9 cellular contexts compared by ENCODE assay signal in genomic region chr19:11481777-11482383, GRCh38. TPM values are rescaled to one million over a fixed set of nuclear protein-coding genes. Genes with fewer than 3 reads are reported as not detected.
DNase-seq lines count a peak whose midpoint lies in the region; ATAC-seq and TF ChIP-seq lines count a peak whose summit lies in the region.
"Had no signal": no experiment of that assay in that cellular context is flagged by ENCODE, and none has a peak within 500 bp of the region (broad histone marks: within the 10 kb centered on the region; RNA-seq: fewer than 3 reads in every experiment).

No MANE protein-coding gene starts in this region.

- DNase-seq in CD4-positive, alpha-beta T cell = peak; percentile 15 to 52 (median 36)
- DNase-seq in HUDEP-2 (lab: John Stamatoyannopoulos, UW; ENCODE audit: unreplicated experiment in 76 of 76) (peak in 75 of 76 experiments; percentile 50 to 98 (median 95)), OCI-LY7 (ENCODE audit: low spot score) (peak; percentile 93), activated T-cell treated with anti-CD3 and anti-CD28 coated beads for 4 hours (peak; percentile 46), fibroblast of lung (ENCODE audit: low read depth in 2 of 2) (peak; percentile 80), stomach (peak; percentile 45)

- CTCF ChIA-PET in CD4-positive, alpha-beta T cell (lab: Charles Lee) = interaction anchor here (0.6 to 1.8 kb wide), 18 partner anchors 8 to 412 kb away, joined by 3 to 28 read pairs (median 4); partner anchors contain the start of genes CCDC159, ELOF1, EPOR and ODAD3
- CTCF ChIA-PET in OCI-LY7 (lab: Charles Lee; ENCODE audit: unreplicated experiment) = interaction anchor here (1.2 to 1.6 kb wide), 4 partner anchors 30 to 105 kb away, joined by 6 to 11 read pairs (median 8); no protein-coding TSS in a partner anchor

- H3K9me2 ChIP-seq in OCI-LY7 (ENCODE audit: insufficient read depth, low read length) = no peaks in the 10 kb centered on the region

- peaks cover 8% of the 10 kb centered on the region for H3K36me3 Mint-ChIP-seq in CD4-positive, alpha-beta T cell (ENCODE audit: low read depth)
- peaks cover 7% of the 10 kb centered on the region for H3K36me3 Mint-ChIP-seq in nephron (ENCODE audit: low read depth)

- ATAC-seq in CD4-positive, alpha-beta T cell (ENCODE audit: poor library complexity) = peak; percentile 73
- ATAC-seq in GM19467 (IDR thresholded peaks at IDR 0.05; ENCODE audit: unreplicated experiment) = peak; percentile 42

- H4K20me1 ChIP-seq in OCI-LY7 (ENCODE audit: insufficient read depth, low read length) = no peaks in the 10 kb centered on the region
- no peaks in the 10 kb centered on the region for H4K20me1 ChIP-seq in fibroblast of lung (ENCODE audit: control insufficient read depth, extremely low read depth, insufficient read depth, low read length)

- POLR2A ChIA-PET in CD4-positive, alpha-beta T cell (lab: Charles Lee) = interaction anchor here (0.6 to 2.0 kb wide), 9 partner anchors 11 to 241 kb away, joined by 3 to 15 read pairs (median 5); partner anchors contain the start of genes ECSIT, ODAD3, PRKCSH and SWSAP1
- POLR2A ChIA-PET in OCI-LY7 (lab: Charles Lee) = interaction anchor here (1.1 to 1.4 kb wide), 3 partner anchors 98 to 105 kb away, joined by 5 to 8 read pairs (median 7); partner anchors contain the start of gene EPOR

- H3K27me3 Mint-ChIP-seq in CD4-positive, alpha-beta T cell = peaks cover 57% of the 10 kb centered on the region
- H3K27me3 Mint-ChIP-seq in nephron (ENCODE audit: low read depth) = peaks cover 54% of the 10 kb centered on the region

- H2AFZ ChIP-seq in OCI-LY7 (ENCODE audit: low read length) = peak overlapping the region; percentile 73; the same call in 1 of the 2 replicates
- no peak overlapping the region for H2AFZ ChIP-seq in fibroblast of lung (ENCODE audit: low read length)

- H3K79me2 ChIP-seq in OCI-LY7 (ENCODE audit: insufficient read depth, low read depth, low read length) (no peaks in the 10 kb centered on the region), fibroblast of lung (ENCODE audit: control insufficient read depth, insufficient read depth, low read length) (no peaks in the 10 kb centered on the region)

- no TSS peak for BruUV-seq in OCI-LY7 (replicated peaks; lab: Mats Ljungman, UMichigan)

- no peak for TF ChIP-seq EP300 in stomach (IDR thresholded peaks at IDR 0.05)

- H3K4me1 ChIP-seq in OCI-LY7 (ENCODE audit: insufficient read depth, low read length, poor library complexity, severe bottlenecking) (peaks cover 23% of the 10 kb centered on the region), fibroblast of lung (ENCODE audit: control insufficient read depth, extremely low read depth, insufficient read depth, low read length) (no peaks in the 10 kb centered on the region), stomach (peaks cover 31 to 48% (median 42%) of the 10 kb centered on the region in 4 donors)

- H3K27me3 ChIP-seq in CD4-positive, alpha-beta T cell (ENCODE audit: control insufficient read depth, insufficient read depth, low read length) = peaks cover 35% of the 10 kb centered on the region
- H3K27me3 ChIP-seq in fibroblast of lung (ENCODE audit: control insufficient read depth, insufficient read depth, low read length) (peaks cover 29% of the 10 kb centered on the region), stomach (peaks cover 27 to 88% (median 48%) of the 10 kb centered on the region in 3 donors)

- H3K27ac ChIP-seq in CD4-positive, alpha-beta T cell (ENCODE audit: low read depth, low read length) = no peak overlapping the region
- H3K27ac ChIP-seq in OCI-LY7 (ENCODE audit: low read depth, low read length, poor library complexity, severe bottlenecking) (peak overlapping the region; percentile 65), fibroblast of lung (ENCODE audit: insufficient read depth, low read length) (no peak overlapping the region), stomach (no peak overlapping the region)

- no peak for TF ChIP-seq CTCF in CD4-positive, alpha-beta T cell (IDR thresholded peaks at IDR 0.05)
- no peak for TF ChIP-seq CTCF in OCI-LY7 (conservative IDR thresholded peaks at IDR 0.05; ENCODE audit: low read length)
- TF ChIP-seq CTCF in fibroblast of lung (conservative IDR thresholded peaks at IDR 0.05 in 1 of 2, IDR thresholded peaks at IDR 0.05 in 1 of 2; ENCODE audit: low read depth in 1 of 2, low read length in 2 of 2) = no peak
- TF ChIP-seq CTCF in nephron (IDR thresholded peaks at IDR 0.05; ENCODE audit: unreplicated experiment in 3 of 3) = no peak
- no peak for TF ChIP-seq CTCF in stomach (IDR thresholded peaks at IDR 0.05)

- TF ChIP-seq POLR2A in stomach (IDR thresholded peaks at IDR 0.05) = no peak

- intact Hi-C loops in CD4-positive, alpha-beta T cell (cut with DNase I, micrococcal nuclease) = loop anchor here (1.0 to 10.0 kb wide), 9 partner anchors 23 to 345 kb away; partner anchors contain the start of genes ODAD3 (in 2 of the 2), PRKCSH (in 2 of the 2) and ZNF653 (in 1 of the 2)
- intact Hi-C loops in OCI-LY7 (cut with micrococcal nuclease; ENCODE audit: unreplicated experiment) = loop anchor here (1.0 to 2.0 kb wide), 4 partner anchors 29 to 189 kb away; partner anchors contain the start of gene ECSIT
- intact Hi-C loops in stomach (cut with DNase I; ENCODE audit: low total_unique reads) = no loop called here

- H3K4me3 Mint-ChIP-seq in CD4-positive, alpha-beta T cell = peak overlapping the region; percentile 54
- H3K4me3 Mint-ChIP-seq in nephron = peak overlapping the region; percentile 56 to 74 (median 72)

- H3K36me3 ChIP-seq in OCI-LY7 (ENCODE audit: insufficient read depth, low read length) (0 out of 2 replicates have a peak, but pooled peaks cover 5% of the 10 kb centered on the region), fibroblast of lung (ENCODE audit: control insufficient read depth, insufficient read depth, low read length) (no peaks in the 10 kb centered on the region), stomach (peaks cover 6 to 34% (median 25%) of the 10 kb centered on the region in 4 donors)

- H3K4me3 ChIP-seq in OCI-LY7 (ENCODE audit: low read depth, low read length, poor library complexity, severe bottlenecking) (peak overlapping the region; percentile 65), fibroblast of lung (replicated peaks in 1 of 4; ENCODE audit: control extremely low read depth in 1 of 4, insufficient read depth in 1 of 4, low read depth in 3 of 4, low read length in 4 of 4) (peak overlapping the region in 1 of 4 experiments; percentile 47), stomach (peak overlapping the region; percentile 24 to 41 (median 32))

- H3K9ac ChIP-seq in fibroblast of lung (ENCODE audit: insufficient read depth, low read length) = no peak overlapping the region

- H3K9me3 ChIP-seq in CD4-positive, alpha-beta T cell (ENCODE audit: control insufficient read depth, low read length) = no peaks in the 10 kb centered on the region
- H3K9me3 ChIP-seq in OCI-LY7 (ENCODE audit: low read length) = no peaks in the 10 kb centered on the region
- H3K9me3 ChIP-seq in fibroblast of lung (ENCODE audit: control insufficient read depth, insufficient read depth, low read depth, low read length) = no peaks in the 10 kb centered on the region
- H3K9me3 ChIP-seq in stomach = no peaks in the 10 kb centered on the region

- H3K4me2 ChIP-seq in OCI-LY7 (ENCODE audit: low read length) (peak overlapping the region; percentile 74), fibroblast of lung (ENCODE audit: extremely low read depth, insufficient read depth, low read length) (peak overlapping the region; percentile 27)

- WGBS in stomach, 5 donors = 2 to 5% (median 3%) methylated on average over 31 to 45 of the region's 45 CpGs

- peaks cover 22% of the 10 kb centered on the region for H3K4me1 Mint-ChIP-seq in CD4-positive, alpha-beta T cell (ENCODE audit: low read depth)
- peaks cover 8% of the 10 kb centered on the region for H3K4me1 Mint-ChIP-seq in nephron

- no peak overlapping the region for H3K27ac Mint-ChIP-seq in CD4-positive, alpha-beta T cell
- no peak overlapping the region for H3K27ac Mint-ChIP-seq in nephron

- H3K9me3 Mint-ChIP-seq in CD4-positive, alpha-beta T cell = no peaks in the 10 kb centered on the region
- no peaks in the 10 kb centered on the region for H3K9me3 Mint-ChIP-seq in nephron

RNA-seq across cellular contexts. Expression of gene ELAVL3, which starts 1.0 kb away (rescaled TPM):
- total RNA-seq in CD4-positive, alpha-beta T cell = under 1 TPM in 1 of 2 experiments, not detected in 1; 0.66 TPM
- total RNA-seq in OCI-LY7 (2014; rRNA removed; shearing (Covaris generic)) = 0.95 TPM in 1 of 2 replicates, not detected in the other
- total RNA-seq in OCI-LY7 (2022) (0.30 TPM in 1 of 2 replicates, not detected in the other), fibroblast of lung (under 0.01 TPM in 1 of 2 replicates, not detected in the other), stomach (10 to 100 TPM in 1 of 5 donors, 1 to 10 TPM in 2, not detected in 2; 1.5 to 11.0 (median 7.2) TPM)
- polyA plus RNA-seq in fibroblast of lung (not detected in 2 replicates), stomach (under 1 TPM in 2 of 3 donors, not detected in 1; 0.10 to 0.31 TPM)
- polyA plus RNA-seq in fibroblast of lung (2012) = not detected in 2 replicates
- not detected in 2 replicates for polyA minus RNA-seq in fibroblast of lung (ENCODE audit: low replicate concordance)

RNA-seq across cellular contexts. Expression of gene ZNF653, which starts 23.8 kb away (rescaled TPM):
- total RNA-seq in CD4-positive, alpha-beta T cell = 1 to 10 TPM; 7.4 to 7.5 TPM
- 12.3 and 14.1 TPM in 2 replicates for total RNA-seq in OCI-LY7 (2014; rRNA removed; shearing (Covaris generic))
- 17.9 and 21.5 TPM in 2 replicates for total RNA-seq in OCI-LY7 (2022)
- 3.5 and 3.6 TPM in 2 replicates for total RNA-seq in fibroblast of lung
- polyA plus RNA-seq in fibroblast of lung = 3.1 and 5.5 TPM in 2 replicates
- 2.8 and 3.5 TPM in 2 replicates for polyA plus RNA-seq in fibroblast of lung (2012)
- polyA minus RNA-seq in fibroblast of lung (ENCODE audit: low replicate concordance) = 4.0 and 4.4 TPM in 2 replicates
- total RNA-seq in stomach = 10 to 100 TPM in 4 of 5 donors, 1 to 10 TPM in 1; 6.7 to 99.6 (median 10.5) TPM
- 10 to 100 TPM in 2 of 3 donors, 1 to 10 TPM in 1; 9.8 to 35.9 (median 17.3) TPM for polyA plus RNA-seq in stomach

RNA-seq across cellular contexts. Expression of gene PRKCSH, which starts 46.4 kb away (rescaled TPM):
- total RNA-seq in CD4-positive, alpha-beta T cell = 100 to 1,000 TPM; 257 to 260 TPM
- 61.8 and 95.6 TPM in 2 replicates for total RNA-seq in OCI-LY7 (2014; rRNA removed; shearing (Covaris generic))
- total RNA-seq in OCI-LY7 (2022) (271 and 297 TPM in 2 replicates), fibroblast of lung (120 and 134 TPM in 2 replicates), stomach (100 to 1,000 TPM in 2 of 5 donors, 10 to 100 TPM in 3; 30.3 to 221 (median 76.9) TPM)
- polyA plus RNA-seq in fibroblast of lung (110 and 117 TPM in 2 replicates), stomach (100 to 1,000 TPM; 109 to 138 (median 115) TPM)
- polyA plus RNA-seq in fibroblast of lung (2012) = 313 and 315 TPM in 2 replicates
- 546 and 562 TPM in 2 replicates for polyA minus RNA-seq in fibroblast of lung (ENCODE audit: low replicate concordance)

RNA-seq across cellular contexts. Expression of gene ODAD3, which starts 47.0 kb away (rescaled TPM):
- not detected for total RNA-seq in CD4-positive, alpha-beta T cell
- 0.28 and 0.57 TPM in 2 replicates for total RNA-seq in OCI-LY7 (2014; rRNA removed; shearing (Covaris generic))
- 0.79 and 1.2 TPM in 2 replicates for total RNA-seq in OCI-LY7 (2022)
- 0.26 and 0.66 TPM in 2 replicates for total RNA-seq in fibroblast of lung
- polyA plus RNA-seq in fibroblast of lung = 0.32 and 0.67 TPM in 2 replicates
- polyA plus RNA-seq in fibroblast of lung (2012) = 0.34 and 0.89 TPM in 2 replicates
- not detected in 2 replicates for polyA minus RNA-seq in fibroblast of lung (ENCODE audit: low replicate concordance)
- not detected for total RNA-seq in stomach
- polyA plus RNA-seq in stomach = under 1 TPM; 0.38 to 0.92 (median 0.62) TPM
- total RNA-seq: T-helper 2 cell treated with Interferon-gamma antibody and Interleukin-4, amounts not matched to agents 100 ng/mL and 5 ng/mL, for 36 hours had no signal

RNA-seq across cellular contexts. Expression of gene ECSIT, which starts 47.1 kb away (rescaled TPM):
- total RNA-seq in CD4-positive, alpha-beta T cell = 10 to 100 TPM; 27.2 to 27.4 TPM
- 40.6 and 52.4 TPM in 2 replicates for total RNA-seq in OCI-LY7 (2014; rRNA removed; shearing (Covaris generic))
- total RNA-seq in OCI-LY7 (2022) = 59.3 and 59.5 TPM in 2 replicates
- total RNA-seq in fibroblast of lung = 33.5 and 49.1 TPM in 2 replicates
- 19.3 and 22.6 TPM in 2 replicates for polyA plus RNA-seq in fibroblast of lung
- polyA plus RNA-seq in fibroblast of lung (2012) = 22.3 and 22.7 TPM in 2 replicates
- 49.5 and 93.5 TPM in 2 replicates for polyA minus RNA-seq in fibroblast of lung (ENCODE audit: low replicate concordance)
- 100 to 1,000 TPM in 1 of 5 donors, 10 to 100 TPM in 4; 15.6 to 119 (median 49.0) TPM for total RNA-seq in stomach
- polyA plus RNA-seq in stomach = 10 to 100 TPM; 93.2 to 96.5 (median 95.1) TPM

Comparison
In these comparisons a context has a peak if more than half of its experiments do, and no peak if none do; other contexts are left out.
1. DNase-seq: peak in every context shown above with its lines; median percentile 95 in HUDEP-2; 93 in OCI-LY7; 80 in fibroblast of lung; 46 in activated T-cell treated with anti-CD3 and anti-CD28 coated beads for 4 hours; 45 in stomach; 36 in CD4-positive, alpha-beta T cell.